17 cellular contexts compared by ENCODE assay signal in genomic region chr1:211797994-211798393, GRCh38. TPM values are rescaled to one million over a fixed set of nuclear protein-coding genes. Genes with fewer than 3 reads are reported as not detected.
DNase-seq lines count a peak whose midpoint lies in the region; ATAC-seq and TF ChIP-seq lines count a peak whose summit lies in the region.
"Had no signal": no experiment of that assay in that cellular context is flagged by ENCODE, and none has a peak within 500 bp of the region (broad histone marks: within the 10 kb centered on the region; RNA-seq: fewer than 3 reads in every experiment).

No MANE protein-coding gene starts in this region.

- H3K27ac Mint-ChIP-seq in CD14-positive monocyte: peak overlapping the region in 5 of 7 donors; percentile 32 to 82 (median 43)
- H3K27ac Mint-ChIP-seq: CD8-positive, alpha-beta T cell had no signal

- H3K36me3 ChIP-seq in upper lobe of left lung: peaks cover 0 to under 1% (median 0%) of the 10 kb centered on the region in 4 donors
- H3K36me3 ChIP-seq: BE2C had no signal

- peaks cover 0 to 6% (median 0%) of the 10 kb centered on the region in 7 donors for H3K9me3 Mint-ChIP-seq in CD14-positive monocyte
- H3K9me3 Mint-ChIP-seq: CD8-positive, alpha-beta T cell had no signal

- TF ChIP-seq CTCF in CD14-positive monocyte (IDR thresholded peaks at IDR 0.05) (no peak), upper lobe of left lung (IDR thresholded peaks at IDR 0.05) (no peak)

- ATAC-seq in GM21717 (IDR thresholded peaks at IDR 0.05; ENCODE audit: unreplicated experiment): no peak
- ATAC-seq in upper lobe of left lung (ENCODE audit: low FRiP score in 2 of 2): no peak
- ATAC-seq: CD8-positive, alpha-beta T cell; HCT116 had no signal

- peak overlapping the region; percentile 65 for H3K27ac ChIP-seq in caudate nucleus (ENCODE audit: low read depth, low read length)
- H3K27ac ChIP-seq in substantia nigra (ENCODE audit: low read depth, low read length, poor library complexity, severe bottlenecking): peak overlapping the region; percentile 84
- no peak overlapping the region for H3K27ac ChIP-seq in upper lobe of left lung
- H3K27ac ChIP-seq: C4-2B, GM23248, HL-60 had no signal

- H3K27me3 Mint-ChIP-seq in CD14-positive monocyte (ENCODE audit: low read depth in 3 of 3): peaks cover 0 to 3% (median 0%) of the 10 kb centered on the region in 3 donors

- H3K36me3 Mint-ChIP-seq in CD14-positive monocyte: peaks cover 56 to 78% of the 10 kb centered on the region in 2 donors

- DNase-seq in CD14-positive monocyte (ENCODE audit: low spot score) (no peak), caudate nucleus (lab: John Stamatoyannopoulos, UW) (no peak), globus pallidus (ENCODE audit: low spot score) (peak; percentile 49), substantia nigra (lab: John Stamatoyannopoulos, UW) (no peak), RPMI8226 (no peak), upper lobe of left lung (no peak)
- DNase-seq: BE2C; CD8-positive, alpha-beta T cell; COR-L47; DMS153; DMS79 treated with DMSO at 0.1 percent for 48 hours; EL; GM23248 had no signal

- no peak overlapping the region for H3K4me3 ChIP-seq in upper lobe of left lung
- H3K4me3 ChIP-seq: GM23248 had no signal

- no peak overlapping the region for H3K4me3 Mint-ChIP-seq in CD14-positive monocyte
- H3K4me3 Mint-ChIP-seq: CD8-positive, alpha-beta T cell had no signal

- H3K27me3 ChIP-seq in upper lobe of left lung: no peaks in the 10 kb centered on the region
- H3K27me3 ChIP-seq: BE2C had no signal

- H3K4me1 ChIP-seq in upper lobe of left lung: no peaks in the 10 kb centered on the region
- H3K4me1 ChIP-seq: BE2C had no signal

- H3K9me3 ChIP-seq in upper lobe of left lung: no peaks in the 10 kb centered on the region

- no peak for TF ChIP-seq POLR2A in upper lobe of left lung (IDR thresholded peaks at IDR 0.05)

- intact Hi-C loops in CD14-positive monocyte (cut with micrococcal nuclease): no loop called here

- TF ChIP-seq EP300 in upper lobe of left lung (IDR thresholded peaks at IDR 0.05): no peak

- 67 to 93% methylated on average over 2 of the region's 2 CpGs for WGBS in upper lobe of left lung, 2 donors

- peaks cover 17% of the 10 kb centered on the region for H3K4me1 Mint-ChIP-seq in CD14-positive monocyte

RNA-seq across cellular contexts. Expression of gene LPGAT1, which starts 32.6 kb away (rescaled TPM):
- polyA plus RNA-seq in CD14-positive monocyte: 10 to 100 TPM; 40.2 to 52.1 TPM
- total RNA-seq in upper lobe of left lung: 10 to 100 TPM; 21.0 to 47.8 (median 33.1) TPM

Comparison
In these comparisons a context has a peak if more than half of its experiments do, and no peak if none do; other contexts are left out.
1. H3K27ac ChIP-seq: peak in caudate nucleus (single experiment) and substantia nigra (single experiment); none in upper lobe of left lung (0 of 4).